ENCODE assay signal across 8 cellular contexts in the genomic region with DNA sequence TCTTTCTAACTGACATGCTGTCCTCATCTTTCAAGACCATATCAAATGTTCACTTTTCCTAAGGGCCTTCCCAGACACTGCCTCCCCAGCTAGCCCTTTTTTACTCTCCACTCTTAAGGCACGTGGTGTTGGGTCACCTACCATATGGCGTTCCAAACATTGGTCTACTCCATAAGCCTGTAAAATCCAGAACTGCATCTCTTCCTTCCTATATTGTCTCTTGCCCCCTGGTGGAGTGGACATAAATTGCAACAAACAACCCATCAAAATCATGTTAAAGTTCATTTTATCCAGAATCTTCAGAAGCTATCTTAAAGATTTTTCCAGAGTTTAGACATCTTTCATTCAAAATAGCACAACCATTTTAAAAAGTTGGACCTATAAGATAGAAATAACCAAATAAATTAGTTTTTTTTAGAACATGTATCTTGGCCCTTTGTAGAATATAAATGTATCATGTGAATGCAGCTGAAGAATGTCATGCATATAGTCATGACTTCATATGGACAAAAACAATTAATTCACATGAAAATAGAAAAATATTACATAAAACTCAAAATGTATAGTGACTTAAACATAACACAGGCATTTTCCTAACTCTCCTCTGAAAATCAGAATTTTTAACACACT.
DNase-seq lines count a peak whose midpoint lies in the region; ATAC-seq and TF ChIP-seq lines count a peak whose summit lies in the region.

No MANE protein-coding gene starts in this region.

- no peak overlapping the region for H3K4me3 ChIP-seq in parathyroid adenoma (ENCODE audit: low read depth, low read length)

- H3K79me2 ChIP-seq in parathyroid adenoma: no peaks in the 10 kb centered on the region

- H3K27ac ChIP-seq in parathyroid adenoma: no peak overlapping the region

- peak; percentile 67 for ATAC-seq in GM18502 (IDR thresholded peaks at IDR 0.05; ENCODE audit: poor library complexity, unreplicated experiment)
- no peak for ATAC-seq in HG03457 (IDR thresholded peaks at IDR 0.05; ENCODE audit: unreplicated experiment)

- no peaks in the 10 kb centered on the region for H3K9me3 ChIP-seq in parathyroid adenoma (ENCODE audit: control insufficient read depth, low read length)

- H3K27me3 Mint-ChIP-seq in chondrocyte (ENCODE audit: low read depth): peaks cover 2% of the 10 kb centered on the region

- DNase-seq in AG09319 (ENCODE audit: extremely low read depth, low read depth): no peak
- peak; percentile 33 for DNase-seq in NCI-H1105 treated with DMSO at 0.1 percent for 48 hours (lab: John Stamatoyannopoulos, UW)
- no peak for DNase-seq in chondrocyte (ENCODE audit: low spot score)
- no peak for DNase-seq in activated CD4-positive, CD25-positive, alpha-beta regulatory T cell treated with anti-CD3 and anti-CD28 coated beads, Interleukin-2, amount 50 U/mL, for 72 hours
- no peak for DNase-seq in NCI-H2227 treated with DMSO at 0.1 percent for 48 hours (lab: John Stamatoyannopoulos, UW)

- no peak overlapping the region for H3K27ac Mint-ChIP-seq in chondrocyte (ENCODE audit: unreplicated experiment)

- no peak overlapping the region for H3K4me3 Mint-ChIP-seq in chondrocyte (ENCODE audit: unreplicated experiment)

- no peaks in the 10 kb centered on the region for H3K36me3 ChIP-seq in parathyroid adenoma (ENCODE audit: control insufficient read depth, insufficient read depth, low read length)

- no peaks in the 10 kb centered on the region for H3K4me1 ChIP-seq in parathyroid adenoma

- H2AFZ ChIP-seq in parathyroid adenoma: no peak overlapping the region

- no peaks in the 10 kb centered on the region for H3K36me3 Mint-ChIP-seq in chondrocyte (ENCODE audit: low read depth)

- H3K9ac ChIP-seq in parathyroid adenoma: no peak overlapping the region

- no peak overlapping the region for H3K4me2 ChIP-seq in parathyroid adenoma (ENCODE audit: low read length)

- TF ChIP-seq CTCF in AG09319 (IDR thresholded peaks at IDR 0.05; ENCODE audit: low read depth, low read length) (peak; percentile 55), chondrocyte (IDR thresholded peaks at IDR 0.05) (peak; percentile 81), parathyroid adenoma (IDR thresholded peaks at IDR 0.05) (peak; percentile 41)

- H3K4me1 Mint-ChIP-seq in chondrocyte (ENCODE audit: low read depth): peaks cover 15% of the 10 kb centered on the region

- no peaks in the 10 kb centered on the region for H3K27me3 ChIP-seq in parathyroid adenoma (ENCODE audit: control insufficient read depth, insufficient read depth, low read length)

- H3K9me3 Mint-ChIP-seq in chondrocyte (ENCODE audit: low read depth): no peaks in the 10 kb centered on the region
